Comparison of ENCODE assay signal across 8 cellular contexts in genomic region chr16:29900102-29900887, GRCh38. TPM values are rescaled to one million over a fixed set of nuclear protein-coding genes. Genes with fewer than 3 reads are reported as not detected.
DNase-seq lines count a peak whose midpoint lies in the region; ATAC-seq and TF ChIP-seq lines count a peak whose summit lies in the region.

A gene with protein sequence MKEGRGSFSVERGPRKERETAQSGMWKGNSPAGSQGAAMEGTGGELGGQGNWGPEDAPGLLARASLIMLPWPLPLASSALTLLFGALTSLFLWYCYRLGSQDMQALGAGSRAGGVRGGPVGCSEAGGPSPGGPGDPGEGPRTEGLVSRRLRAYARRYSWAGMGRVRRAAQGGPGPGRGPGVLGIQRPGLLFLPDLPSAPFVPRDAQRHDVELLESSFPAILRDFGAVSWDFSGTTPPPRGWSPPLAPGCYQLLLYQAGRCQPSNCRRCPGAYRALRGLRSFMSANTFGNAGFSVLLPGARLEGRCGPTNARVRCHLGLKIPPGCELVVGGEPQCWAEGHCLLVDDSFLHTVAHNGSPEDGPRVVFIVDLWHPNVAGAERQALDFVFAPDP (plus strand): TSS chr16:29900488. CDS start chr16:29900972, 484 bp downstream.

- H2AFZ ChIP-seq in smooth muscle cell (ENCODE audit: low read depth), result peak within 1 kb of the TSS; percentile 80

- 3% methylated on average over 33 of the region's 67 CpGs for WGBS in smooth muscle cell (ENCODE audit: low lambda C conversion rate)

- H3K36me3 ChIP-seq in WERI-Rb-1, result peaks cover 27% of the 10 kb centered on the region
- no peaks in the 10 kb centered on the region for H3K36me3 ChIP-seq in smooth muscle cell (ENCODE audit: low read depth)

- peaks cover 23% of the 10 kb centered on the region for H3K79me2 ChIP-seq in smooth muscle cell (ENCODE audit: low read depth)

- H3K4me3 ChIP-seq in WERI-Rb-1 (ENCODE audit: low read depth, low read length) (peak within 1 kb of the TSS; percentile 86), smooth muscle cell (peak within 1 kb of the TSS; percentile 85)

- DNase-seq in CMK (ENCODE audit: low read depth) (peak; percentile 24), GOT3 (lab: John Stamatoyannopoulos, UW) (peak; percentile 57), NCI-H2029 (lab: John Stamatoyannopoulos, UW) (peak; percentile 48), WERI-Rb-1 (peak; percentile 85), caudate nucleus (lab: John Stamatoyannopoulos, UW) (peak; percentile 50 to 97 (median 91)), islet precursor cell (peak; percentile 89), smooth muscle cell (lab: John Stamatoyannopoulos, UW; ENCODE audit: unreplicated experiment) (peak; percentile 97)

- no peaks in the 10 kb centered on the region for H3K27me3 ChIP-seq in WERI-Rb-1 (ENCODE audit: insufficient read depth, low read depth, severe bottlenecking)
- no peaks in the 10 kb centered on the region for H3K27me3 ChIP-seq in smooth muscle cell (ENCODE audit: low read depth)

- peaks cover 3% of the 10 kb centered on the region for H4K20me1 ChIP-seq in smooth muscle cell (ENCODE audit: low read depth)

- H3K27ac ChIP-seq in WERI-Rb-1 (peak within 1 kb of the TSS; percentile 84), caudate nucleus (ENCODE audit: low read depth, low read length) (peak within 1 kb of the TSS; percentile 91), smooth muscle cell (ENCODE audit: low read depth) (peak within 1 kb of the TSS; percentile 85)

- TF ChIP-seq CTCF in WERI-Rb-1 (IDR thresholded peaks at IDR 0.05; ENCODE audit: low read depth, low read length) (no peak), smooth muscle cell (IDR thresholded peaks at IDR 0.05; ENCODE audit: borderline replicate concordance, insufficient read depth, poor library complexity, severe bottlenecking) (no peak)

- ATAC-seq in GM21423 (IDR thresholded peaks at IDR 0.05; ENCODE audit: unreplicated experiment), result no peak

- no peaks in the 10 kb centered on the region for H3F3A ChIP-seq in smooth muscle cell (ENCODE audit: low read depth)

- H3K9me3 ChIP-seq in WERI-Rb-1 (ENCODE audit: severe bottlenecking) (no peaks in the 10 kb centered on the region), smooth muscle cell (replicated peaks; ENCODE audit: low read depth) (no peaks in the 10 kb centered on the region)

- H3K9ac ChIP-seq in smooth muscle cell (ENCODE audit: low read depth), result peak within 1 kb of the TSS; percentile 68

- H3K4me2 ChIP-seq in smooth muscle cell, result peak within 1 kb of the TSS; percentile 99

- H3K4me1 ChIP-seq in smooth muscle cell (ENCODE audit: low read depth), result no peaks in the 10 kb centered on the region

RNA-seq across cellular contexts. Expression of the gene that starts here (rescaled TPM):
- 4.1 and 7.1 TPM in 2 replicates for total RNA-seq in smooth muscle cell
- polyA plus RNA-seq in smooth muscle cell, result 26.1 and 28.8 TPM in 2 replicates

Comparison
In these comparisons a context has a peak if more than half of its experiments do, and no peak if none do; other contexts are left out.
1. DNase-seq: peak in every context shown above with its lines; median percentile 97 in smooth muscle cell; 91 in caudate nucleus; 89 in islet precursor cell; 85 in WERI-Rb-1; 57 in GOT3; 48 in NCI-H2029; 24 in CMK.